ENCODE assay signal across 21 cellular contexts in genomic region chr2:221189431-221189830, GRCh38.
DNase-seq lines count a peak whose midpoint lies in the region; ATAC-seq, FAIRE-seq and TF ChIP-seq lines count a peak whose summit lies in the region.
"Had no signal": no experiment of that assay in that cellular context is flagged by ENCODE, and none has a peak within 500 bp of the region (broad histone marks: within the 10 kb centered on the region; RNA-seq: fewer than 3 reads in every experiment).

No MANE protein-coding gene starts in this region.

- TF ChIP-seq CTCF in GM23338 (conservative IDR thresholded peaks at IDR 0.05; ENCODE audit: low read depth in 2 of 2) (no peak), endodermal cell (conservative IDR thresholded peaks at IDR 0.05) (no peak)

- WGBS in endodermal cell (ENCODE audit: insufficient coverage in 1 of 2, insufficient read length in 1 of 2), 2 experiments = 16 to 25% methylated on average over 4 to 6 of the region's 6 CpGs

- H3K9me2 ChIP-seq in GM23338 (ENCODE audit: insufficient read depth) = no peaks in the 10 kb centered on the region

- H3K9me3 ChIP-seq in endodermal cell (ENCODE audit: control insufficient read depth, low read length) = no peaks in the 10 kb centered on the region
- H3K9me3 ChIP-seq: A549, BE2C, MG63 had no signal

- no peak for FAIRE-seq in frontal cortex (lab: Jason Lieb, UNC)
- FAIRE-seq: A549, GM12891, HepG2, K562 had no signal

- H2AFZ ChIP-seq in GM23338 = no peak overlapping the region

- no peak overlapping the region for H3K9ac ChIP-seq in endodermal cell (ENCODE audit: extremely low read depth, low read length, poor library complexity, severe bottlenecking)

- H3K36me3 Mint-ChIP-seq in GM23338 (ENCODE audit: low read depth) (peaks cover 2% of the 10 kb centered on the region; the same call in 1 of the 3 replicates), endodermal cell (ENCODE audit: low read depth) (no peaks in the 10 kb centered on the region)

- no peaks in the 10 kb centered on the region; the same call in 2 of the 3 replicates for H3K9me3 Mint-ChIP-seq in GM23338
- peaks cover 6% of the 10 kb centered on the region for H3K9me3 Mint-ChIP-seq in endodermal cell

- ATAC-seq in GM23338 (peak; percentile 97), HG03280 (IDR thresholded peaks at IDR 0.05; ENCODE audit: unreplicated experiment) (no peak)
- ATAC-seq: A549, HepG2, K562, Right ventricle myocardium inferior had no signal

- H4K20me1 ChIP-seq in GM23338 (replicated peaks; ENCODE audit: insufficient read depth) = no peaks in the 10 kb centered on the region

- H3K4me3 ChIP-seq in GM23338 = 0 out of 2 replicates have a peak overlapping the region, but pooled peaks have one; percentile 2
- H3K4me3 ChIP-seq in endodermal cell (ENCODE audit: low read length) = peak overlapping the region; percentile 48
- H3K4me3 ChIP-seq: A549, K562, MG63 had no signal

- no peaks in the 10 kb centered on the region for H3K36me3 ChIP-seq in GM23338 (ENCODE audit: insufficient read depth)
- no peaks in the 10 kb centered on the region for H3K36me3 ChIP-seq in endodermal cell (ENCODE audit: control insufficient read depth, insufficient read depth, low read length)
- H3K36me3 ChIP-seq: BE2C, MG63 had no signal

- H3K27ac Mint-ChIP-seq in GM23338 (no peak overlapping the region), endodermal cell (no peak overlapping the region)

- H3F3A ChIP-seq in GM23338 (replicated peaks; ENCODE audit: low read depth) = no peaks in the 10 kb centered on the region

- H3K27ac ChIP-seq in GM23338 (ENCODE audit: low read depth) (no peak overlapping the region), endodermal cell (ENCODE audit: low read depth, low read length) (no peak overlapping the region)
- H3K27ac ChIP-seq: A549 had no signal

- H3K4me1 Mint-ChIP-seq in GM23338 (peaks cover 26% of the 10 kb centered on the region), endodermal cell (peaks cover 21% of the 10 kb centered on the region)

- peak overlapping the region; percentile 46 for H3K4me3 Mint-ChIP-seq in GM23338
- peak overlapping the region; percentile 9 for H3K4me3 Mint-ChIP-seq in endodermal cell

- DNase-seq in GM23338 (ENCODE audit: low spot score) (peak; percentile 76), NCI-H82 (lab: John Stamatoyannopoulos, UW) (peak; percentile 52), endodermal cell (peak; percentile 73), iPS-NIHi11 (ENCODE audit: low spot score) (peak; percentile 52), frontal cortex (ENCODE audit: low spot score in 2 of 2) (no peak), DMS53 treated with DMSO at 0.1 percent for 48 hours (lab: John Stamatoyannopoulos, UW; ENCODE audit: unreplicated experiment) (no peak), 8988T (no peak)
- DNase-seq: BE2C, DMS 273 treated with DMSO at 0.1 percent for 48 hours, MG63, NCI-H1048, NCI-H1417 treated with DMSO at 0.1 percent for 48 hours, NCI-H1930, NCI-H226, NCI-H510A treated with DMSO at 0.1 percent for 48 hours had no signal

- peaks cover 6% of the 10 kb centered on the region; the same call in 1 of the 2 replicates for H3K27me3 ChIP-seq in GM23338 (ENCODE audit: insufficient read depth)
- H3K27me3 ChIP-seq in endodermal cell (ENCODE audit: control insufficient read depth, insufficient read depth, low read length, poor library complexity, severe bottlenecking) = no peaks in the 10 kb centered on the region
- H3K27me3 ChIP-seq: BE2C, MG63 had no signal

- peak overlapping the region; percentile 59 for H3K4me2 ChIP-seq in GM23338
- H3K4me2 ChIP-seq: A549 had no signal

- no peaks in the 10 kb centered on the region for H3K79me2 ChIP-seq in GM23338 (replicated peaks; ENCODE audit: insufficient read depth)

- H3K4me1 ChIP-seq in GM23338 (ENCODE audit: insufficient read depth) (peaks cover 29% of the 10 kb centered on the region), endodermal cell (ENCODE audit: control insufficient read depth, insufficient read depth, low read length) (peaks cover 7% of the 10 kb centered on the region)
- H3K4me1 ChIP-seq: A549, BE2C had no signal

- H3K27me3 Mint-ChIP-seq in GM23338 (ENCODE audit: insufficient read depth, low read depth, poor library complexity) (peaks cover 18% of the 10 kb centered on the region), endodermal cell (ENCODE audit: insufficient read depth) (peaks cover 3% of the 10 kb centered on the region)

TF ChIP-seq in GM23338, 12 proteins besides CTCF, POLR2A, EP300 and RAD21 (continues in another document):
- TF ChIP-seq ETS1 (IDR thresholded peaks at IDR 0.05) (peak; percentile 32; the same call in 1 of the 2 replicates), JUNB (IDR thresholded peaks at IDR 0.05; ENCODE audit: unreplicated experiment) (no peak), STAT1 (IDR thresholded peaks at IDR 0.05; ENCODE audit: unreplicated experiment) (no peak), REST (IDR thresholded peaks at IDR 0.05; ENCODE audit: unreplicated experiment) (no peak), POLR2AphosphoS5 (IDR thresholded peaks at IDR 0.05; ENCODE audit: low read depth) (0 out of 2 replicates have a peak, but pooled peaks have one; percentile 20), ZNF331 (CRISPR knock-in tag; IDR thresholded peaks at IDR 0.05; ENCODE audit: low read depth) (no peak), EZH2phosphoT487 (IDR thresholded peaks at IDR 0.05; ENCODE audit: unreplicated experiment) (no peak), EZH2 (IDR thresholded peaks at IDR 0.05; ENCODE audit: low read depth, unreplicated experiment) (no peak), CREB1 (CRISPR knock-in tag; IDR thresholded peaks at IDR 0.05; ENCODE audit: low read depth) (no peak)

Comparison
In these comparisons a context has a peak if more than half of its experiments do, and no peak if none do; other contexts are left out.
1. DNase-seq: peak in GM23338 (single experiment), NCI-H82 (single experiment), endodermal cell (single experiment) and iPS-NIHi11 (single experiment); none in frontal cortex (0 of 2), DMS53 treated with DMSO at 0.1 percent for 48 hours (single experiment) and 8988T (single experiment).